In the genomic region with DNA sequence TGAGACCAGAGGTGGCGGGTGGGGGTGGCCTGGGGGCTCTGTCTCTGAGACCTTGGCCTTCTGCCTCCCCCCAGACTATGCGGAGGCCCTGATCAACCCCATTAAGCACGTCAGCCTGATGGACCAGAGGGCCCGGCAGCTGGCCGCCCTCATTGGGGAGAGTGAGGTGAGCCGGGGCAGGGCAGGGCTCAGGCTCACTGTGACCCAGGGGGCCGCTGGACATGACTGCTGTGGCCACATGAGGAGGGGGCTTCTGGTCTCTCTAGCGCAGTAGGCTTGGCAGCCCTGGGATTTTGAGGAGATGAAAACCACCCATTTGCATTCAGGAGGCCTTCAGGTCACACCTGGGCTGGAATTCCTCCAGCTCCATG, we compare ENCODE assay signal across 27 cellular contexts.
"Had no signal": no experiment of that assay in that cellular context is flagged by ENCODE, and none has a peak within 500 bp of the region (broad histone marks: within the 10 kb centered on the region; RNA-seq: fewer than 3 reads in every experiment).

No MANE protein-coding gene starts in this region.

- H3K4me2 ChIP-seq: hepatocyte had no signal

- FAIRE-seq: frontal cortex, small intestine had no signal

- H3K9me3 Mint-ChIP-seq: activated CD4-positive, alpha-beta memory T cell treated with anti-CD3 and anti-CD28 coated beads, Interleukin-2, amount 10 ng/mL, durations not matched to agents 7 days and 5 days; activated naive CD4-positive, alpha-beta T cell treated with anti-CD3 and anti-CD28 coated beads for 36 hours; activated naive CD8-positive, alpha-beta T cell treated with anti-CD3 and anti-CD28 coated beads, Interleukin-2, amount 10 ng/mL, durations not matched to agents 7 days and 5 days; activated T-cell treated with anti-CD3 and anti-CD28 coated beads, Interleukin-2, amount 50 U/mL, for 72 hours; effector memory CD8-positive, alpha-beta T cell; naive thymus-derived CD4-positive, alpha-beta T cell; stimulated activated naive B cell treated with anti-CD40 and anti-IgM and Interleukin-4, amounts not matched to agents 10 μg/mL and 1 μg/mL and 100 μg/mL, for 72 hours had no signal

- H3K79me2 ChIP-seq: hepatocyte, parathyroid adenoma had no signal

- H2AFZ ChIP-seq: hepatocyte, parathyroid adenoma had no signal

- H3K36me3 ChIP-seq: cardiac muscle cell, right lobe of liver had no signal

- H3K27ac Mint-ChIP-seq: activated CD4-positive, alpha-beta memory T cell treated with anti-CD3 and anti-CD28 coated beads, Interleukin-2, amount 10 ng/mL, durations not matched to agents 7 days and 5 days; activated naive CD4-positive, alpha-beta T cell treated with anti-CD3 and anti-CD28 coated beads for 36 hours; activated naive CD8-positive, alpha-beta T cell treated with anti-CD3 and anti-CD28 coated beads, Interleukin-2, amount 10 ng/mL, durations not matched to agents 7 days and 5 days; activated T-cell treated with anti-CD3 and anti-CD28 coated beads, Interleukin-2, amount 50 U/mL, for 72 hours; effector memory CD8-positive, alpha-beta T cell; naive thymus-derived CD4-positive, alpha-beta T cell; stimulated activated naive B cell treated with anti-CD40 and anti-IgM and Interleukin-4, amounts not matched to agents 10 μg/mL and 1 μg/mL and 100 μg/mL, for 72 hours had no signal

- H3K9ac ChIP-seq: parathyroid adenoma had no signal

- ATAC-seq: activated T-cell treated with anti-CD3 and anti-CD28 coated beads, Interleukin-2, amount 50 U/mL, for 72 hours; effector memory CD8-positive, alpha-beta T cell; left lung; naive thymus-derived CD4-positive, alpha-beta T cell; right lobe of liver; stimulated activated naive B cell treated with anti-CD40 and anti-IgM and Interleukin-4, amounts not matched to agents 10 μg/mL and 1 μg/mL and 100 μg/mL, for 72 hours; T-helper 17 cell had no signal

- H3K27me3 Mint-ChIP-seq: activated CD4-positive, alpha-beta memory T cell treated with anti-CD3 and anti-CD28 coated beads, Interleukin-2, amount 10 ng/mL, durations not matched to agents 7 days and 5 days; activated naive CD8-positive, alpha-beta T cell treated with anti-CD3 and anti-CD28 coated beads, Interleukin-2, amount 10 ng/mL, durations not matched to agents 7 days and 5 days; effector memory CD8-positive, alpha-beta T cell; naive thymus-derived CD4-positive, alpha-beta T cell; stimulated activated naive B cell treated with anti-CD40 and anti-IgM and Interleukin-4, amounts not matched to agents 10 μg/mL and 1 μg/mL and 100 μg/mL, for 72 hours; T-helper 17 cell had no signal

- H3K4me3 Mint-ChIP-seq: activated CD4-positive, alpha-beta memory T cell treated with anti-CD3 and anti-CD28 coated beads, Interleukin-2, amount 10 ng/mL, durations not matched to agents 7 days and 5 days; activated naive CD4-positive, alpha-beta T cell treated with anti-CD3 and anti-CD28 coated beads for 36 hours; activated naive CD8-positive, alpha-beta T cell treated with anti-CD3 and anti-CD28 coated beads, Interleukin-2, amount 10 ng/mL, durations not matched to agents 7 days and 5 days; activated T-cell treated with anti-CD3 and anti-CD28 coated beads, Interleukin-2, amount 50 U/mL, for 72 hours; effector memory CD8-positive, alpha-beta T cell; stimulated activated naive B cell treated with anti-CD40 and anti-IgM and Interleukin-4, amounts not matched to agents 10 μg/mL and 1 μg/mL and 100 μg/mL, for 72 hours; T-helper 17 cell had no signal

- H3K4me3 ChIP-seq: cardiac muscle cell, esophagus muscularis mucosa, hepatocyte, left lung, lung, right lobe of liver, transverse colon, vagina had no signal

- H3K27ac ChIP-seq: cardiac muscle cell, esophagus muscularis mucosa, hepatocyte, left lung, neutrophil, parathyroid adenoma, right lobe of liver, transverse colon, vagina had no signal

- DNase-seq: activated CD4-positive, alpha-beta memory T cell treated with anti-CD3 and anti-CD28 coated beads, Interleukin-2, amount 10 ng/mL, durations not matched to agents 7 days and 5 days; activated CD4-positive, alpha-beta T cell treated with anti-CD3 and anti-CD28 coated beads for 4 hours; activated CD4-positive, CD25-positive, alpha-beta regulatory T cell; activated effector memory CD4-positive, alpha-beta T cell treated with Interleukin-2 at 50 U/mL for 16 hours; activated naive CD4-positive, alpha-beta T cell treated with anti-CD3 and anti-CD28 coated beads for 36 hours; activated naive CD8-positive, alpha-beta T cell treated with anti-CD3 and anti-CD28 coated beads, Interleukin-2, amount 10 ng/mL, durations not matched to agents 7 days and 5 days; activated T-cell treated with anti-CD3 and anti-CD28 coated beads, Interleukin-2, amount 50 U/mL, for 72 hours; amniotic stem cell; effector memory CD8-positive, alpha-beta T cell; glutamatergic neuron; kidney glomerular epithelial cell; naive thymus-derived CD4-positive, alpha-beta T cell; right lobe of liver; small intestine; stimulated activated CD4-positive, alpha-beta T cell treated with anti-CD3 and anti-CD28 coated beads, Interleukin-15, amount 100 ng/mL, for 24 hours; stimulated activated naive B cell treated with anti-CD40 and anti-IgM and Interleukin-4, amounts not matched to agents 10 μg/mL and 1 μg/mL and 100 μg/mL, for 72 hours; T-helper 17 cell; transverse colon had no signal

- H3K27me3 ChIP-seq: cardiac muscle cell, esophagus muscularis mucosa, hepatocyte, left lung, neutrophil, right lobe of liver, transverse colon, vagina had no signal

- H3K9me3 ChIP-seq: esophagus muscularis mucosa, left lung, neutrophil, right lobe of liver, transverse colon, vagina had no signal
